30 cellular contexts compared by ENCODE assay signal in the genomic region with DNA sequence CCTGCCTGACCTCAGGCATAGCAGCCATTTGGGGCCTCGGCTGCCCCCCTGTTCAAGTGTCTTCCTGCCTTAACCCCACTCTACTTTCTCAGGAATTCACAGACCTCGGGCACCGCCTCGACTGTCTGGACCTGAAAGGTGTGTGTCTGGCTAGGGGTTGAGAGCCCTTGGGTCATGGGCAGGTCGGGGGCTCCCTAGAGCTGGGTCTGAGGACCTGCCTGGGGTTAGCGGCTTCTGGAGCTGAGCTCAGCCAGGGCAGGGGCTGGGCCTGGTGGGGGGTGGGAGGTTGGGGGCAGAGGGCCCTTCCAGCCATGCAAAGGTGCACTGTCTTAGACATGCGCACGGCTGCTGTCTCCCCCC. TPM values are rescaled to one million over a fixed set of nuclear protein-coding genes. Genes with fewer than 3 reads are reported as not detected.
"Had no signal": no experiment of that assay in that cellular context is flagged by ENCODE, and none has a peak within 500 bp of the region (broad histone marks: within the 10 kb centered on the region; RNA-seq: fewer than 3 reads in every experiment).

No MANE protein-coding gene starts in this region.

- H3K4me1 ChIP-seq: colonic mucosa had no signal

- H3K27ac ChIP-seq: brain microvascular endothelial cell, colonic mucosa, SJCRH30, SK-N-MC, WERI-Rb-1 had no signal

- H3K27me3 ChIP-seq: brain microvascular endothelial cell, cardiac muscle cell, colonic mucosa, SJCRH30 had no signal

- H3K27me3 Mint-ChIP-seq: activated CD4-positive, alpha-beta memory T cell treated with anti-CD3 and anti-CD28 coated beads, Interleukin-2, amount 10 ng/mL, durations not matched to agents 7 days and 5 days; activated CD4-positive, alpha-beta T cell treated with anti-CD3 and anti-CD28 coated beads, Interleukin-2, amount 10 ng/mL, durations not matched to agents 24 days and 14 days; activated naive CD8-positive, alpha-beta T cell treated with anti-CD3 and anti-CD28 coated beads for 36 hours; activated T-helper 17 cell treated with anti-CD3 and anti-CD28 coated beads, Interleukin-2, amount 50 U/mL, for 72 hours; central memory CD8-positive, alpha-beta T cell had no signal

- H3K9me3 ChIP-seq: colonic mucosa, SJCRH30 had no signal

- H3K27ac Mint-ChIP-seq: activated CD4-positive, alpha-beta memory T cell treated with anti-CD3 and anti-CD28 coated beads, Interleukin-2, amount 10 ng/mL, durations not matched to agents 7 days and 5 days; activated CD4-positive, alpha-beta T cell treated with anti-CD3 and anti-CD28 coated beads, Interleukin-2, amount 10 ng/mL, durations not matched to agents 24 days and 14 days; activated naive CD8-positive, alpha-beta T cell treated with anti-CD3 and anti-CD28 coated beads for 36 hours; activated T-cell treated with anti-CD3 and anti-CD28 coated beads, Interleukin-2, amount 50 U/mL, for 72 hours; activated T-helper 17 cell treated with anti-CD3 and anti-CD28 coated beads, Interleukin-2, amount 50 U/mL, for 72 hours had no signal

- H3K4me3 Mint-ChIP-seq: activated CD4-positive, alpha-beta memory T cell treated with anti-CD3 and anti-CD28 coated beads, Interleukin-2, amount 10 ng/mL, durations not matched to agents 7 days and 5 days; activated CD4-positive, alpha-beta T cell treated with anti-CD3 and anti-CD28 coated beads, Interleukin-2, amount 10 ng/mL, durations not matched to agents 24 days and 14 days; activated naive CD8-positive, alpha-beta T cell treated with anti-CD3 and anti-CD28 coated beads for 36 hours; activated T-cell treated with anti-CD3 and anti-CD28 coated beads, Interleukin-2, amount 50 U/mL, for 72 hours; activated T-helper 17 cell treated with anti-CD3 and anti-CD28 coated beads, Interleukin-2, amount 50 U/mL, for 72 hours; central memory CD8-positive, alpha-beta T cell had no signal

- ATAC-seq: activated T-cell treated with anti-CD3 and anti-CD28 coated beads, Interleukin-2, amount 50 U/mL, for 72 hours; activated T-helper 17 cell treated with anti-CD3 and anti-CD28 coated beads, Interleukin-2, amount 50 U/mL, for 72 hours had no signal

- H3K36me3 ChIP-seq: colonic mucosa, SJCRH30 had no signal

- DNase-seq: activated CD4-positive, alpha-beta memory T cell treated with anti-CD3 and anti-CD28 coated beads, Interleukin-2, amount 10 ng/mL, durations not matched to agents 7 days and 5 days; activated CD4-positive, alpha-beta T cell treated with anti-CD3 and anti-CD28 coated beads, Interleukin-2, amount 10 ng/mL, durations not matched to agents 24 days and 14 days; activated effector memory CD4-positive, alpha-beta T cell treated with anti-CD3 and anti-CD28 coated beads, Interleukin-2, amount 50 U/mL, for 16 hours; activated naive CD4-positive, alpha-beta T cell; activated naive CD4-positive, alpha-beta T cell treated with anti-CD3 and anti-CD28 coated beads, Interleukin-2, amount 50 U/mL, for 16 hours; activated naive CD8-positive, alpha-beta T cell treated with anti-CD3 and anti-CD28 coated beads for 36 hours; activated T-cell treated with anti-CD3 and anti-CD28 coated beads, Interleukin-2, amount 50 U/mL, for 1 hour; activated T-cell treated with anti-CD3 and anti-CD28 coated beads, Interleukin-2, amount 50 U/mL, for 72 hours; amniotic stem cell; aorta; brain microvascular endothelial cell; colonic mucosa; NCI-H1105 treated with DMSO at 0.1 percent for 48 hours; NCI-H1436; NCI-H1694; NCI-H1930; NCI-H2081 treated with DMSO at 0.1 percent for 48 hours; NCI-H226; NCI-H526; NCI-H748 treated with DMSO at 0.1 percent for 48 hours; NK-92 treated with Interleukin-12 subunit alpha and Interleukin-12 subunit beta, amount 100 ng/mL, for 24 hours; SHP77; SJCRH30; T1000; WERI-Rb-1 had no signal

- H3K4me3 ChIP-seq: cardiac muscle cell, colonic mucosa, SJCRH30, SK-N-MC had no signal

- H3K9me3 Mint-ChIP-seq: activated CD4-positive, alpha-beta memory T cell treated with anti-CD3 and anti-CD28 coated beads, Interleukin-2, amount 10 ng/mL, durations not matched to agents 7 days and 5 days; activated CD4-positive, alpha-beta T cell treated with anti-CD3 and anti-CD28 coated beads, Interleukin-2, amount 10 ng/mL, durations not matched to agents 24 days and 14 days; activated naive CD8-positive, alpha-beta T cell treated with anti-CD3 and anti-CD28 coated beads for 36 hours; activated T-cell treated with anti-CD3 and anti-CD28 coated beads, Interleukin-2, amount 50 U/mL, for 72 hours; activated T-helper 17 cell treated with anti-CD3 and anti-CD28 coated beads, Interleukin-2, amount 50 U/mL, for 72 hours; central memory CD8-positive, alpha-beta T cell had no signal

- H3K4me1 Mint-ChIP-seq: activated CD4-positive, alpha-beta memory T cell treated with anti-CD3 and anti-CD28 coated beads, Interleukin-2, amount 10 ng/mL, durations not matched to agents 7 days and 5 days had no signal

RNA-seq across cellular contexts. Expression of a gene that starts 20.7 kb away (rescaled TPM):
- total RNA-seq: aorta, M059J, SJCRH30 had no signal
